25 cellular contexts compared by ENCODE assay signal in the genomic region with DNA sequence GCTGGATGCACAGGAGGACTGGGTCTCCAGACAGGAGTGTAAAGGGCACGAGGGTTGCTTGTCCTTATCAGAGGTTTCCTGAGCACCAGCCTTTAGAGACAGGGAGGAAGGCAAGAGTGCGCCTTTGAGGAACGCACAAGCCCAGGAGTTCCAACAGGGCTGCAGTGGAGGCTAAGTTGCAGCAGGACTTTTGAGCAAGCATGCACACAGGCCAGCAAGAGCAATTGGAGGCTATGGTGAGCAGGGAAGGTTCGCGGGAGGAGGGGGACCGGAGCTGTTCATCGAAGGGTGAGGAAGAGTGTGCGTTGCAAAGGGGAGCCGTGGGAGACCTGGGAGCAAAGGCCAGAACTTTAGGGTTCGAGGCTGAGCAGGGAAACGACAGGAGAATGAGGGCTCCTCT. TPM values are rescaled to one million over a fixed set of nuclear protein-coding genes. Genes with fewer than 3 reads are reported as not detected.
A peak's percentile ranks its signal among the peaks of the same experiment; 100 is the strongest.
DNase-seq lines count a peak whose midpoint lies in the region; ATAC-seq and TF ChIP-seq lines count a peak whose summit lies in the region.
"Had no signal": no experiment of that assay in that cellular context is flagged by ENCODE, and none has a peak within 500 bp of the region (broad histone marks: within the 10 kb centered on the region; RNA-seq: fewer than 3 reads in every experiment).

No MANE protein-coding gene starts in this region.

- peaks cover 14 to 30% (median 19%) of the 10 kb centered on the region in 3 donors for H3K4me1 Mint-ChIP-seq in CD8-positive, alpha-beta memory T cell
- peaks cover 13% of the 10 kb centered on the region for H3K4me1 Mint-ChIP-seq in activated T-helper 1 cell treated with anti-CD3 and anti-CD28 coated beads, Interleukin-12 subunit alpha, Interleukin-12 subunit beta, Interleukin-2, Interleukin-4 antibody, amounts not matched to agents 30 ng/mL and 10 ng/mL and 1 ng/mL, durations not matched to agents 14 hours and 24 hours and 36 hours (ENCODE audit: low read depth)

- no peak overlapping the region for H3K4me3 ChIP-seq in CD8-positive, alpha-beta memory T cell (ENCODE audit: low read length)
- H3K4me3 ChIP-seq in stomach, result no peak overlapping the region
- H3K4me3 ChIP-seq: ovary, SJCRH30 had no signal

- DNase-seq in CD8-positive, alpha-beta memory T cell, result no peak
- DNase-seq in activated T-helper 1 cell treated with anti-CD3 and anti-CD28 coated beads, Interleukin-12 subunit alpha, Interleukin-12 subunit beta, Interleukin-2, Interleukin-4 antibody, amounts not matched to agents 30 ng/mL and 10 ng/mL and 1 ng/mL, durations not matched to agents 14 hours and 24 hours and 36 hours (ENCODE audit: low spot score), result no peak
- DNase-seq in stomach (no peak), HK-2 (ENCODE audit: unreplicated experiment) (no peak)
- DNase-seq: activated CD4-positive, alpha-beta T cell treated with anti-CD3 and anti-CD28 coated beads, Interleukin-2, amount 50 U/mL, for 4 hours; activated naive CD4-positive, alpha-beta T cell treated with anti-CD3 and anti-CD28 coated beads, Interleukin-2, amount 50 U/mL, for 16 hours; CD4-positive, CD25-positive, alpha-beta regulatory T cell; DMS 273 treated with DMSO at 0.1 percent for 48 hours; EL; foreskin keratinocyte; left colon; NCI-H1930; NCI-H526 treated with DMSO at 0.1 percent for 48 hours; retina; SJCRH30; stimulated activated CD4-positive, alpha-beta T cell treated with anti-CD3 and anti-CD28 coated beads, Interleukin-2, amount 100 ng/mL, for 48 hours had no signal

- peak overlapping the region in 5 of 7 donors; percentile 17 to 78 (median 41) for H3K4me3 Mint-ChIP-seq in CD8-positive, alpha-beta memory T cell
- H3K4me3 Mint-ChIP-seq in activated T-helper 1 cell treated with anti-CD3 and anti-CD28 coated beads, Interleukin-12 subunit alpha, Interleukin-12 subunit beta, Interleukin-2, Interleukin-4 antibody, amounts not matched to agents 30 ng/mL and 10 ng/mL and 1 ng/mL, durations not matched to agents 14 hours and 24 hours and 36 hours, result peak overlapping the region; percentile 29
- H3K4me3 Mint-ChIP-seq: memory B cell had no signal

- no peak for TF ChIP-seq POLR2A in stomach (IDR thresholded peaks at IDR 0.05)

- WGBS in stomach, 5 donors, result 61 to 77% (median 70%) methylated on average over 11 of the region's 11 CpGs

- H3K27ac Mint-ChIP-seq in CD8-positive, alpha-beta memory T cell, result peak overlapping the region in 1 of 8 donors; percentile 37
- H3K27ac Mint-ChIP-seq in activated T-helper 1 cell treated with anti-CD3 and anti-CD28 coated beads, Interleukin-12 subunit alpha, Interleukin-12 subunit beta, Interleukin-2, Interleukin-4 antibody, amounts not matched to agents 30 ng/mL and 10 ng/mL and 1 ng/mL, durations not matched to agents 14 hours and 24 hours and 36 hours, result no peak overlapping the region
- H3K27ac Mint-ChIP-seq: IgD-negative memory B cell, memory B cell had no signal

- intact Hi-C loops in activated T-helper 1 cell treated with anti-CD3 and anti-CD28 coated beads, Interleukin-12 subunit alpha, Interleukin-12 subunit beta, Interleukin-2, Interleukin-4 antibody, amounts not matched to agents 30 ng/mL and 10 ng/mL and 1 ng/mL, durations not matched to agents 14 hours and 24 hours and 36 hours (cut with micrococcal nuclease), result loop anchor here (5.0 kb wide), 1 partner anchor 286 kb away; no protein-coding TSS in a partner anchor
- intact Hi-C loops in stomach (cut with DNase I; ENCODE audit: low total_unique reads), result loop anchor here (10.0 kb wide), 1 partner anchor 63 kb away; no protein-coding TSS in a partner anchor

- no peak for TF ChIP-seq EP300 in stomach (IDR thresholded peaks at IDR 0.05)

- CTCF ChIA-PET in CD8-positive, alpha-beta memory T cell (lab: Charles Lee), result interaction anchor here (1.0 to 3.8 kb wide), 5 partner anchors 17 to 329 kb away, joined by 3 to 19 read pairs (median 8); no protein-coding TSS in a partner anchor

- no peak overlapping the region for H3K27ac ChIP-seq in CD8-positive, alpha-beta memory T cell (ENCODE audit: low read depth, low read length)
- peak overlapping the region; percentile 13 for H3K27ac ChIP-seq in layer of hippocampus (ENCODE audit: low read depth, low read length)
- H3K27ac ChIP-seq in temporal lobe (ENCODE audit: low read depth, low read length), result peak overlapping the region; percentile 56
- H3K27ac ChIP-seq in stomach, result peak overlapping the region in 1 of 5 donors; percentile 26
- H3K27ac ChIP-seq: foreskin keratinocyte, ovary, SJCRH30 had no signal

- no peaks in the 10 kb centered on the region for H3K9me3 ChIP-seq in CD8-positive, alpha-beta memory T cell (ENCODE audit: low read length)
- H3K9me3 ChIP-seq in stomach, result no peaks in the 10 kb centered on the region
- H3K9me3 ChIP-seq: ovary, SJCRH30 had no signal

- H3K27me3 Mint-ChIP-seq in CD8-positive, alpha-beta memory T cell, result peaks cover 43 to 66% of the 10 kb centered on the region in 2 donors
- H3K27me3 Mint-ChIP-seq in activated T-helper 1 cell treated with anti-CD3 and anti-CD28 coated beads, Interleukin-12 subunit alpha, Interleukin-12 subunit beta, Interleukin-2, Interleukin-4 antibody, amounts not matched to agents 30 ng/mL and 10 ng/mL and 1 ng/mL, durations not matched to agents 14 hours and 24 hours and 36 hours (ENCODE audit: insufficient read depth), result peaks cover 54% of the 10 kb centered on the region

- TF ChIP-seq CTCF in stomach (IDR thresholded peaks at IDR 0.05), result no peak

- H3K4me1 ChIP-seq in CD8-positive, alpha-beta memory T cell (ENCODE audit: insufficient read depth, low read length), result peaks cover 10% of the 10 kb centered on the region
- H3K4me1 ChIP-seq in stomach, result peaks cover 43 to 80% (median 71%) of the 10 kb centered on the region in 4 donors
- H3K4me1 ChIP-seq: foreskin keratinocyte had no signal

- no peaks in the 10 kb centered on the region for H3K36me3 ChIP-seq in CD8-positive, alpha-beta memory T cell (ENCODE audit: insufficient read depth, low read length)
- no peaks in the 10 kb centered on the region for H3K36me3 ChIP-seq in stomach
- H3K36me3 ChIP-seq: ovary had no signal

- no peak for ATAC-seq in GM19463 (IDR thresholded peaks at IDR 0.05; ENCODE audit: unreplicated experiment)
- no peak for ATAC-seq in HG02973 (IDR thresholded peaks at IDR 0.05; ENCODE audit: unreplicated experiment)
- ATAC-seq: foreskin keratinocyte, left colon had no signal

- peaks cover 0 to 2% (median 0%) of the 10 kb centered on the region in 5 donors for H3K9me3 Mint-ChIP-seq in CD8-positive, alpha-beta memory T cell
- H3K9me3 Mint-ChIP-seq in activated T-helper 1 cell treated with anti-CD3 and anti-CD28 coated beads, Interleukin-12 subunit alpha, Interleukin-12 subunit beta, Interleukin-2, Interleukin-4 antibody, amounts not matched to agents 30 ng/mL and 10 ng/mL and 1 ng/mL, durations not matched to agents 14 hours and 24 hours and 36 hours, result no peaks in the 10 kb centered on the region

- no peaks in the 10 kb centered on the region for H3K36me3 Mint-ChIP-seq in CD8-positive, alpha-beta memory T cell
- no peaks in the 10 kb centered on the region for H3K36me3 Mint-ChIP-seq in activated T-helper 1 cell treated with anti-CD3 and anti-CD28 coated beads, Interleukin-12 subunit alpha, Interleukin-12 subunit beta, Interleukin-2, Interleukin-4 antibody, amounts not matched to agents 30 ng/mL and 10 ng/mL and 1 ng/mL, durations not matched to agents 14 hours and 24 hours and 36 hours (ENCODE audit: low read depth)
- H3K36me3 Mint-ChIP-seq: CD4-positive, CD25-positive, alpha-beta regulatory T cell; IgD-negative memory B cell; memory B cell had no signal

- peaks cover 43% of the 10 kb centered on the region for H3K27me3 ChIP-seq in CD8-positive, alpha-beta memory T cell (ENCODE audit: insufficient read depth, low read length, poor library complexity, severe bottlenecking)
- H3K27me3 ChIP-seq in layer of hippocampus (ENCODE audit: control insufficient read depth, insufficient read depth, low read length) (no peaks in the 10 kb centered on the region), stomach (peaks cover 0 to 52% (median 26%) of the 10 kb centered on the region in 3 donors)
- H3K27me3 ChIP-seq: ovary, SJCRH30 had no signal

- POLR2A ChIA-PET in CD8-positive, alpha-beta memory T cell (lab: Charles Lee), result no interaction called here

RNA-seq across cellular contexts. Expression of a gene that starts 2.2 kb away (rescaled TPM):
- not detected for total RNA-seq in CD8-positive, alpha-beta memory T cell
- not detected for polyA plus RNA-seq in CD8-positive, alpha-beta memory T cell
- 0.29 and 0.47 TPM in 2 replicates for total RNA-seq in activated T-helper 1 cell treated with anti-CD3 and anti-CD28 coated beads, Interleukin-12 subunit alpha, Interleukin-12 subunit beta, Interleukin-2, Interleukin-4 antibody, amounts not matched to agents 30 ng/mL and 10 ng/mL and 1 ng/mL, durations not matched to agents 14 hours and 24 hours and 36 hours
- 1.7 TPM for total RNA-seq in temporal lobe
- total RNA-seq in stomach, result 10 to 100 TPM in 2 of 5 donors, 1 to 10 TPM in 3; 2.3 to 23.2 (median 9.7) TPM
- polyA plus RNA-seq in stomach, result 10 to 100 TPM; 11.3 to 20.0 (median 15.3) TPM
- total RNA-seq: CD4-positive, CD25-positive, alpha-beta regulatory T cell; foreskin keratinocyte had no signal
- polyA plus RNA-seq: CD4-positive, CD25-positive, alpha-beta regulatory T cell; foreskin keratinocyte; IgD-negative memory B cell had no signal

RNA-seq across cellular contexts. Expression of a gene that starts 57.5 kb away (rescaled TPM):
- total RNA-seq in CD8-positive, alpha-beta memory T cell, result 1 to 10 TPM; 7.7 to 9.0 TPM
- 953 TPM for polyA plus RNA-seq in CD8-positive, alpha-beta memory T cell
- total RNA-seq in activated T-helper 1 cell treated with anti-CD3 and anti-CD28 coated beads, Interleukin-12 subunit alpha, Interleukin-12 subunit beta, Interleukin-2, Interleukin-4 antibody, amounts not matched to agents 30 ng/mL and 10 ng/mL and 1 ng/mL, durations not matched to agents 14 hours and 24 hours and 36 hours, result 141 and 152 TPM in 2 replicates
- total RNA-seq in temporal lobe (not detected), stomach (1 to 10 TPM in 1 of 5 donors, under 1 TPM in 1, not detected in 3; 0.72 to 5.8 TPM)
- polyA plus RNA-seq in stomach, result 1 to 10 TPM; 1.1 to 2.4 (median 1.7) TPM
- total RNA-seq: bronchial epithelial cell, foreskin keratinocyte, H4, SJCRH30 had no signal
- polyA plus RNA-seq: foreskin keratinocyte had no signal

Comparison
In these comparisons a context has a peak if more than half of its experiments do, and no peak if none do; other contexts are left out.
1. RNA of a gene that starts 57.5 kb away (total RNA-seq): 141 to 152 TPM in activated T-helper 1 cell treated with anti-CD3 and anti-CD28 coated beads, Interleukin-12 subunit alpha, Interleukin-12 subunit beta, Interleukin-2, Interleukin-4 antibody, amounts not matched to agents 30 ng/mL and 10 ng/mL and 1 ng/mL, durations not matched to agents 14 hours and 24 hours and 36 hours; 7.7 to 9.0 TPM in CD8-positive, alpha-beta memory T cell, not detected in temporal lobe (single experiment) and 0.72 to 5.8 TPM in stomach; every median in the first group is over 10 times any median in the second.